In genomic region chr1:167105150-167105840, GRCh38 we compare ENCODE assay signal across 12 cellular contexts. TPM values are rescaled to one million over a fixed set of nuclear protein-coding genes. Genes with fewer than 3 reads are reported as not detected.
DNase-seq lines count a peak whose midpoint lies in the region; ATAC-seq and TF ChIP-seq lines count a peak whose summit lies in the region.
"Had no signal": no experiment of that assay in that cellular context is flagged by ENCODE, and none has a peak within 500 bp of the region (broad histone marks: within the 10 kb centered on the region; RNA-seq: fewer than 3 reads in every experiment).

No MANE protein-coding gene starts in this region.

- no peak overlapping the region for H3K27ac ChIP-seq in tibial nerve

- no peak for TF ChIP-seq CTCF in tibial nerve (IDR thresholded peaks at IDR 0.05)

- no peak overlapping the region for H3K4me3 Mint-ChIP-seq in stimulated activated naive CD8-positive, alpha-beta T cell treated with anti-CD3 and anti-CD28 coated beads, Interleukin-15, Interleukin-2, amounts not matched to agents 100 ng/mL and 50 ng/mL, for 24 hours
- H3K4me3 Mint-ChIP-seq in dendritic cell treated with granulocyte-macrophage colony-stimulating factor and Interleukin-4, amounts not matched to agents 40 ng/mL and 50 ng/mL, for 4 days: peak overlapping the region; percentile 17
- H3K4me3 Mint-ChIP-seq: CD4-positive, alpha-beta T cell had no signal

- ATAC-seq in stimulated activated naive CD8-positive, alpha-beta T cell treated with anti-CD3 and anti-CD28 coated beads, Interleukin-15, Interleukin-2, amounts not matched to agents 100 U/mL and 50 U/mL, for 24 hours: no peak
- no peak for ATAC-seq in GM18870 (IDR thresholded peaks at IDR 0.05; ENCODE audit: unreplicated experiment)
- ATAC-seq: left lobe of liver had no signal

- intact Hi-C loops in dendritic cell treated with granulocyte-macrophage colony-stimulating factor and Interleukin-4, amounts not matched to agents 40 ng/mL and 50 ng/mL, for 4 days (cut with micrococcal nuclease): no loop called here

- H3K9me3 Mint-ChIP-seq in stimulated activated naive CD8-positive, alpha-beta T cell treated with anti-CD3 and anti-CD28 coated beads, Interleukin-15, Interleukin-2, amounts not matched to agents 100 ng/mL and 50 ng/mL, for 24 hours: no peaks in the 10 kb centered on the region
- peaks cover 7% of the 10 kb centered on the region for H3K9me3 Mint-ChIP-seq in dendritic cell treated with granulocyte-macrophage colony-stimulating factor and Interleukin-4, amounts not matched to agents 40 ng/mL and 50 ng/mL, for 4 days

- peaks cover 0 to 8% (median 0%) of the 10 kb centered on the region in 4 donors for H3K9me3 ChIP-seq in tibial nerve

- peaks cover 54% of the 10 kb centered on the region for H3K4me1 Mint-ChIP-seq in stimulated activated naive CD8-positive, alpha-beta T cell treated with anti-CD3 and anti-CD28 coated beads, Interleukin-15, Interleukin-2, amounts not matched to agents 100 ng/mL and 50 ng/mL, for 24 hours (ENCODE audit: low read depth)
- H3K4me1 Mint-ChIP-seq in dendritic cell treated with granulocyte-macrophage colony-stimulating factor and Interleukin-4, amounts not matched to agents 40 ng/mL and 50 ng/mL, for 4 days (ENCODE audit: low read depth): peaks cover 31% of the 10 kb centered on the region

- H3K36me3 ChIP-seq in H7 (replicated peaks; ENCODE audit: control insufficient read depth, insufficient read depth, low read length) (no peaks in the 10 kb centered on the region), tibial nerve (no peaks in the 10 kb centered on the region)

- no peaks in the 10 kb centered on the region for H3K27me3 Mint-ChIP-seq in stimulated activated naive CD8-positive, alpha-beta T cell treated with anti-CD3 and anti-CD28 coated beads, Interleukin-15, Interleukin-2, amounts not matched to agents 100 ng/mL and 50 ng/mL, for 24 hours
- H3K27me3 Mint-ChIP-seq in dendritic cell treated with granulocyte-macrophage colony-stimulating factor and Interleukin-4, amounts not matched to agents 40 ng/mL and 50 ng/mL, for 4 days: peaks cover 2% of the 10 kb centered on the region
- H3K27me3 Mint-ChIP-seq: CD4-positive, alpha-beta T cell had no signal

- 12 to 21% methylated on average over 9 of the region's 9 CpGs for WGBS in tibial nerve, 2 donors

- DNase-seq in stimulated activated naive CD8-positive, alpha-beta T cell treated with anti-CD3 and anti-CD28 coated beads, Interleukin-15, Interleukin-2, amounts not matched to agents 100 U/mL and 50 U/mL, for 24 hours: no peak
- DNase-seq in NCI-H2227 treated with DMSO at 0.1 percent for 48 hours (lab: John Stamatoyannopoulos, UW) (peak; percentile 34), glomerular visceral epithelial cell (ENCODE audit: extremely low spot score) (no peak), H7 (no peak), tibial nerve (ENCODE audit: low spot score in 2 of 2) (no peak)
- DNase-seq: activated effector memory CD4-positive, alpha-beta T cell treated with anti-CD3 and anti-CD28 coated beads, Interleukin-2, amount 50 U/mL, for 16 hours; CD4-positive, alpha-beta T cell had no signal

- TF ChIP-seq POLR2A in tibial nerve (IDR thresholded peaks at IDR 0.05): no peak

- H3K27me3 ChIP-seq in H7 (ENCODE audit: control insufficient read depth, insufficient read depth, low read length) (no peaks in the 10 kb centered on the region), tibial nerve (peaks cover 0 to 3% of the 10 kb centered on the region in 2 donors)

- no peaks in the 10 kb centered on the region for H3K4me1 ChIP-seq in tibial nerve

- no peak for TF ChIP-seq EP300 in tibial nerve (IDR thresholded peaks at IDR 0.05)

- H3K27ac Mint-ChIP-seq in stimulated activated naive CD8-positive, alpha-beta T cell treated with anti-CD3 and anti-CD28 coated beads, Interleukin-15, Interleukin-2, amounts not matched to agents 100 ng/mL and 50 ng/mL, for 24 hours: peak overlapping the region; percentile 61
- H3K27ac Mint-ChIP-seq in dendritic cell treated with granulocyte-macrophage colony-stimulating factor and Interleukin-4, amounts not matched to agents 40 ng/mL and 50 ng/mL, for 4 days: peak overlapping the region; percentile 18

- H3K36me3 Mint-ChIP-seq in stimulated activated naive CD8-positive, alpha-beta T cell treated with anti-CD3 and anti-CD28 coated beads, Interleukin-15, Interleukin-2, amounts not matched to agents 100 ng/mL and 50 ng/mL, for 24 hours (ENCODE audit: low read depth): no peaks in the 10 kb centered on the region
- no peaks in the 10 kb centered on the region for H3K36me3 Mint-ChIP-seq in dendritic cell treated with granulocyte-macrophage colony-stimulating factor and Interleukin-4, amounts not matched to agents 40 ng/mL and 50 ng/mL, for 4 days (ENCODE audit: low read depth)

- H3K4me3 ChIP-seq in H7 (ENCODE audit: insufficient read depth, low read depth, low read length) (no peak overlapping the region), tibial nerve (no peak overlapping the region)

RNA-seq across cellular contexts. Expression of gene STYXL2, which starts 11.4 kb away (rescaled TPM):
- 0.07 and 0.24 TPM in 2 replicates for total RNA-seq in H7 (2014; rRNA removed; shearing (Covaris generic))
- total RNA-seq in tibial nerve: under 1 TPM in 1 of 4 donors, not detected in 3; 0.22 TPM
- total RNA-seq: CD4-positive, alpha-beta T cell; left lobe of liver; T-helper 2 cell treated with Interferon-gamma antibody and Interleukin-4, amounts not matched to agents 100 ng/mL and 5 ng/mL, for 36 hours had no signal

RNA-seq across cellular contexts. Expression of gene GPA33, which starts 15.1 kb away (rescaled TPM):
- total RNA-seq in H7 (2014; rRNA removed; shearing (Covaris generic)): 0.59 and 0.69 TPM in 2 replicates
- not detected for total RNA-seq in tibial nerve
